6 cellular contexts compared by ENCODE assay signal in the genomic region with DNA sequence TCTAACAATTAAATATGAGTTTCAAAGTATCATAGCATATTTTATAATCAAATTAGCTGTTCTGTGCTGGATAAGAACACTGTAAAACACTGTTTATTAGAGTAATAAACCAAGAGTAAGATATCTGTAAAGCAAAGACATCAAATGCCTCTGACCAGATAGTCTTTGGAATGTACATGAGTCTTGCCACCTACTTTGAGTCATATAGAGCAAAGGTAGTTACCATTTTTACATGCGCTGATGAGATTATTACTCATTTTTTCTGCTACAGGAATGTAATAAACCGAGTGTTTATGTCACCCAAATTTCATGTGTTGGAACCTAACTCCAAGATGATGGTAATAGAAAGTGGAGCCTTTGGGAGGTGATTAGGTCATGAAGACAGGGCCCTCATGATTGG.
"Had no signal": no experiment of that assay in that cellular context is flagged by ENCODE, and none has a peak within 500 bp of the region (broad histone marks: within the 10 kb centered on the region; RNA-seq: fewer than 3 reads in every experiment).

No MANE protein-coding gene starts in this region.

- ATAC-seq: K562 had no signal

- H3K4me1 ChIP-seq: HAP-1 had no signal

- H3K9me3 ChIP-seq: HAP-1 had no signal

- H3K4me3 ChIP-seq: GM23248, HAP-1, K562 had no signal

- DNase-seq: GM23248, GOT3, H7, IMR-90 had no signal

- H3K36me3 ChIP-seq: HAP-1 had no signal

- H3K27ac ChIP-seq: GM23248 had no signal
